In the genomic region with DNA sequence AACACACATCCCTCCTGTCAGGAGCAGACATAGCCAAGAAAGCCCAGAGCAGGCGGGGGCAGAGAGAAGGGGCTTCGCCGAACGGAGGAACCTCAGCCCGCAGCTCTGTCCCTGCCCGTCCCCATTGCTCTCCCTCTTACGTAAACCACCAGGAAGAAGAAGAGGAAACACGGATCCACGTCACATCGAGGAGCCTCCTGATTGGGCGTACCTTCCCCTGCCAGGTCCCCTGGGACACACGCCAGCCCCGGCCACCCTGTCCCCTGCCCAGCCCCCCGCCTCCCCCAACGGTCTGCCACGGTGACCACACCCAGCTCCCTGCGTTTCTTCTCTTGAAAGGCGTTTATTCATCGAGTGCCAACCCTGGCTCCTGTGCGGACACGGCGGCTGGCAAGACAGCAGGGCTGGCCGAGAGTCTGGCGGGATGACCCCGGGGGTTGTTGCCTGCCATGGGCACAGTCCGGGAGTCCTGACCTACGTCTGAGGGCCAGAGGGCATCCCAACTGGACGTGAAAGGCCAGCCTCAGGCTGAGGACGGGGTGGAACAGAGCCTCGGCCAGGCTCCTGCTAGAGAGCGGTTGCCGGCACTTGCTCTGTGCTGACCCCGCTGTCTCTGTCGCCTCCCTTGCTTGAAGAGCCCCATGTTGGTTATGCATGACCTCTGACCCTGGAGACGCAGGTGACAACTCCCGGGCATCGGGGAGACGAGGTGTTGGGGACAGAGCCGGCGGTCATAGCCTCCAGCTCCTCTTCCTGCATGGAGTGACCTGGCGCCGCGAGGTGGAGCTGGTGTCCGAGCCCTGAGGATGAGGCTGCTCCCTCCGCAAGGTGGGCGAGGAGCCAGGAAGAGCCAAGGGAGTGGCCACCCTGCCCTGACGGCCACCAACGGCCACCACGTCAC, we compare ENCODE assay signal across 9 cellular contexts. TPM values are rescaled to one million over a fixed set of nuclear protein-coding genes. Genes with fewer than 3 reads are reported as not detected.
DNase-seq lines count a peak whose midpoint lies in the region; ATAC-seq and TF ChIP-seq lines count a peak whose summit lies in the region.
"Had no signal": no experiment of that assay in that cellular context is flagged by ENCODE, and none has a peak within 500 bp of the region (broad histone marks: within the 10 kb centered on the region; RNA-seq: fewer than 3 reads in every experiment).

No MANE protein-coding gene starts in this region.

- H3K4me2 ChIP-seq in Karpas-422 (ENCODE audit: low read depth, low read length, poor library complexity, severe bottlenecking) (no peak overlapping the region), smooth muscle cell (no peak overlapping the region)

- H3K79me2 ChIP-seq in Karpas-422 (ENCODE audit: low read length) (no peaks in the 10 kb centered on the region), smooth muscle cell (ENCODE audit: low read depth) (no peaks in the 10 kb centered on the region)

- peak; percentile 81 for ATAC-seq in Panc1
- ATAC-seq: GM12878 had no signal

- H3K27me3 ChIP-seq in Panc1 (ENCODE audit: control insufficient read depth, insufficient read depth, low read length), result no peaks in the 10 kb centered on the region
- H3K27me3 ChIP-seq in stomach, result peaks cover 4 to 92% (median 4%) of the 10 kb centered on the region in 3 donors
- H3K27me3 ChIP-seq in Karpas-422 (ENCODE audit: low read length), result no peaks in the 10 kb centered on the region
- H3K27me3 ChIP-seq in smooth muscle cell (ENCODE audit: low read depth), result no peaks in the 10 kb centered on the region

- peak overlapping the region; percentile 26 for H3K4me3 ChIP-seq in AG10803 (ENCODE audit: low read length)
- H3K4me3 ChIP-seq in Panc1 (ENCODE audit: low read depth in 2 of 2, low read length in 2 of 2), result peak overlapping the region; percentile 43 to 73
- peak overlapping the region; percentile 35 to 52 (median 43) for H3K4me3 ChIP-seq in stomach
- H3K4me3 ChIP-seq in Karpas-422 (ENCODE audit: low read length), result no peak overlapping the region
- H3K4me3 ChIP-seq in smooth muscle cell, result no peak overlapping the region
- H3K4me3 ChIP-seq: GM12878 had no signal

- no peaks in the 10 kb centered on the region for H3F3A ChIP-seq in smooth muscle cell (ENCODE audit: low read depth)

- H3K9me3 ChIP-seq in Panc1 (ENCODE audit: control insufficient read depth, insufficient read depth, low read depth, low read length) (no peaks in the 10 kb centered on the region), stomach (no peaks in the 10 kb centered on the region), Karpas-422 (ENCODE audit: low read length) (no peaks in the 10 kb centered on the region), smooth muscle cell (replicated peaks; ENCODE audit: low read depth) (no peaks in the 10 kb centered on the region)

- 24 to 53% (median 39%) methylated on average over 29 to 49 of the region's 49 CpGs for WGBS in stomach, 5 donors
- WGBS in smooth muscle cell (ENCODE audit: low lambda C conversion rate), result 89% methylated on average over 48 of the region's 49 CpGs

- H4K20me1 ChIP-seq in Karpas-422 (ENCODE audit: insufficient read depth, low read depth, low read length), result peaks cover 2% of the 10 kb centered on the region; the same call in 1 of the 2 replicates
- no peaks in the 10 kb centered on the region for H4K20me1 ChIP-seq in smooth muscle cell (ENCODE audit: low read depth)

- peak in 2 of 4 donors; percentile 46 to 61 for TF ChIP-seq POLR2A in stomach (IDR thresholded peaks at IDR 0.05)

- no peaks in the 10 kb centered on the region for H3K9me2 ChIP-seq in Karpas-422 (replicated peaks; ENCODE audit: insufficient read depth, low read length)

- H3K9ac ChIP-seq in Karpas-422 (ENCODE audit: low read length), result no peak overlapping the region
- H3K9ac ChIP-seq in smooth muscle cell (ENCODE audit: low read depth), result no peak overlapping the region

- H3K36me3 ChIP-seq in Panc1 (ENCODE audit: control insufficient read depth, insufficient read depth, low read length) (peaks cover 3% of the 10 kb centered on the region; the same call in 1 of the 2 replicates), stomach (no peaks in the 10 kb centered on the region), Karpas-422 (ENCODE audit: insufficient read depth, low read length) (no peaks in the 10 kb centered on the region), smooth muscle cell (ENCODE audit: low read depth) (no peaks in the 10 kb centered on the region)

- CTCF ChIA-PET in Panc1 (lab: Charles Lee), result interaction anchor here (0.6 to 0.7 kb wide), 2 partner anchors 37 to 155 kb away, joined by 3 to 4 read pairs; no protein-coding TSS in a partner anchor

- no peak for TF ChIP-seq EP300 in stomach (IDR thresholded peaks at IDR 0.05)

- H2AFZ ChIP-seq in Karpas-422 (ENCODE audit: low read length) (no peak overlapping the region), smooth muscle cell (ENCODE audit: low read depth) (no peak overlapping the region)

- peaks cover 4% of the 10 kb centered on the region for H3K4me1 ChIP-seq in Panc1 (ENCODE audit: control insufficient read depth, insufficient read depth, low read length)
- peaks cover 0 to 26% (median 22%) of the 10 kb centered on the region in 4 donors for H3K4me1 ChIP-seq in stomach
- H3K4me1 ChIP-seq in Karpas-422 (ENCODE audit: low read length), result no peaks in the 10 kb centered on the region
- no peaks in the 10 kb centered on the region for H3K4me1 ChIP-seq in smooth muscle cell (ENCODE audit: low read depth)

- in situ Hi-C loops in Panc1 (cut with HindIII; ENCODE audit: low pct_unique_long_range_greater_than_20kb, low sequenced_read_pairs), result no loop called here

- POLR2A ChIA-PET in Panc1 (lab: Charles Lee), result no interaction called here

- intact Hi-C loops in Panc1 (cut with micrococcal nuclease; ENCODE audit: unreplicated experiment), result no loop called here
- intact Hi-C loops in stomach (cut with DNase I; ENCODE audit: low total_unique reads), result no loop called here

- DNase-seq in AG10803 (ENCODE audit: low read depth) (peak; percentile 10), HuH-7 (ENCODE audit: low spot score) (peak; percentile 83), Panc1 (ENCODE audit: low read depth, low spot score) (no peak), epithelial cell of prostate (ENCODE audit: low read depth, low spot score) (peak; percentile 34), stomach (peak; percentile 88), Karpas-422 (no peak), smooth muscle cell (lab: John Stamatoyannopoulos, UW; ENCODE audit: unreplicated experiment) (no peak)
- DNase-seq in activated CD4-positive, alpha-beta T cell treated with anti-CD3 and anti-CD28 coated beads for 48 hours, result no peak

- H3K27ac ChIP-seq in Panc1 (ENCODE audit: low read length), result peak overlapping the region; percentile 48; the same call in 1 of the 2 replicates
- H3K27ac ChIP-seq in epithelial cell of prostate, result peak overlapping the region; percentile 24
- H3K27ac ChIP-seq in stomach, result peak overlapping the region; percentile 66 to 81 (median 74)
- H3K27ac ChIP-seq in Karpas-422 (ENCODE audit: low read length), result no peak overlapping the region
- H3K27ac ChIP-seq in smooth muscle cell (ENCODE audit: low read depth), result no peak overlapping the region

- TF ChIP-seq CTCF in AG10803 (conservative IDR thresholded peaks at IDR 0.05; ENCODE audit: low read length), result no peak
- TF ChIP-seq CTCF in Panc1 (IDR thresholded peaks at IDR 0.05), result no peak; the same call in 1 of the 2 replicates
- no peak for TF ChIP-seq CTCF in stomach (IDR thresholded peaks at IDR 0.05)
- TF ChIP-seq CTCF in smooth muscle cell (IDR thresholded peaks at IDR 0.05; ENCODE audit: borderline replicate concordance, insufficient read depth, poor library complexity, severe bottlenecking), result no peak

- no TSS peak for BruUV-seq in Panc1 (replicated peaks; lab: Mats Ljungman, UMichigan)

RNA-seq across cellular contexts. Expression of a gene that starts 40.6 kb away (rescaled TPM):
- total RNA-seq in Panc1 (2021; ENCODE audit: unreplicated experiment) (30.8 TPM), stomach (100 to 1,000 TPM in 1 of 5 donors, 10 to 100 TPM in 4; 16.9 to 265 (median 27.7) TPM), smooth muscle cell (13.6 and 15.1 TPM in 2 replicates)
- polyA plus RNA-seq in Panc1 (2012; ENCODE audit: insufficient read length), result 25.2 TPM
- polyA plus RNA-seq in stomach (10 to 100 TPM; 29.4 to 33.2 (median 31.9) TPM), smooth muscle cell (13.6 and 15.5 TPM in 2 replicates)
- total RNA-seq in Karpas-422 (2014; rRNA removed; shearing (Covaris generic); ENCODE audit: low replicate concordance), result 30.4 and 49.4 TPM in 2 replicates

Comparison
In these comparisons a context has a peak if more than half of its experiments do, and no peak if none do; other contexts are left out.
1. DNase-seq: peak in AG10803 (single experiment), HuH-7 (single experiment), epithelial cell of prostate (single experiment) and stomach (single experiment); none in Panc1 (single experiment), Karpas-422 (single experiment), smooth muscle cell (single experiment) and activated CD4-positive, alpha-beta T cell treated with anti-CD3 and anti-CD28 coated beads for 48 hours (single experiment).
2. H3K4me3 ChIP-seq: peak in AG10803 (single experiment), Panc1 (2 of 2) and stomach (4 of 4); none in Karpas-422 (single experiment) and smooth muscle cell (single experiment).
3. H3K27ac ChIP-seq: peak in Panc1 (single experiment), epithelial cell of prostate (single experiment) and stomach (5 of 5); none in Karpas-422 (single experiment) and smooth muscle cell (single experiment).